ENCODE assay signal across 1 cellular context in the genomic region with DNA sequence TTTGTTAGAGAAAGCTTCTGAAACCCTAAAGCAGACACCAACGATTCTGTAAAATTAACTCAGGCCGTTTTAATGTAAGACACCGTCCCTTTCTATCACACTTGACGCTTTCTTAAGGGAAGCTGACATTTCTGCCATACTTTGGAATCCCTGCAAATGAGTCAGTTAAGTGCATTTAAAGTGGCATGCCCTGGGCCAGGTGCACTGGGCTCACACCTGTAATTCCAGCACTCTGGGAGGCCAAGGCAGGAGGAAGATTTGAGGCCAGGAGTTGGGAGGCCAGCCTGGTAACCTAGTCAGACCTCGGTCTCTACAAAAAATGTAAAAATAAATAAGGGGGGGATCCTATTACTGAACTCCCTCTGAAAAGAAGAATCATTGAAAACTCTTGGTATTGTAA.
TF ChIP-seq lines count a peak whose summit lies in the region.

No MANE protein-coding gene starts in this region.

TF ChIP-seq in Ishikawa, 13 proteins besides CTCF, POLR2A, EP300 and RAD21 (continued from another document):
- TF ChIP-seq, protein P1, sequence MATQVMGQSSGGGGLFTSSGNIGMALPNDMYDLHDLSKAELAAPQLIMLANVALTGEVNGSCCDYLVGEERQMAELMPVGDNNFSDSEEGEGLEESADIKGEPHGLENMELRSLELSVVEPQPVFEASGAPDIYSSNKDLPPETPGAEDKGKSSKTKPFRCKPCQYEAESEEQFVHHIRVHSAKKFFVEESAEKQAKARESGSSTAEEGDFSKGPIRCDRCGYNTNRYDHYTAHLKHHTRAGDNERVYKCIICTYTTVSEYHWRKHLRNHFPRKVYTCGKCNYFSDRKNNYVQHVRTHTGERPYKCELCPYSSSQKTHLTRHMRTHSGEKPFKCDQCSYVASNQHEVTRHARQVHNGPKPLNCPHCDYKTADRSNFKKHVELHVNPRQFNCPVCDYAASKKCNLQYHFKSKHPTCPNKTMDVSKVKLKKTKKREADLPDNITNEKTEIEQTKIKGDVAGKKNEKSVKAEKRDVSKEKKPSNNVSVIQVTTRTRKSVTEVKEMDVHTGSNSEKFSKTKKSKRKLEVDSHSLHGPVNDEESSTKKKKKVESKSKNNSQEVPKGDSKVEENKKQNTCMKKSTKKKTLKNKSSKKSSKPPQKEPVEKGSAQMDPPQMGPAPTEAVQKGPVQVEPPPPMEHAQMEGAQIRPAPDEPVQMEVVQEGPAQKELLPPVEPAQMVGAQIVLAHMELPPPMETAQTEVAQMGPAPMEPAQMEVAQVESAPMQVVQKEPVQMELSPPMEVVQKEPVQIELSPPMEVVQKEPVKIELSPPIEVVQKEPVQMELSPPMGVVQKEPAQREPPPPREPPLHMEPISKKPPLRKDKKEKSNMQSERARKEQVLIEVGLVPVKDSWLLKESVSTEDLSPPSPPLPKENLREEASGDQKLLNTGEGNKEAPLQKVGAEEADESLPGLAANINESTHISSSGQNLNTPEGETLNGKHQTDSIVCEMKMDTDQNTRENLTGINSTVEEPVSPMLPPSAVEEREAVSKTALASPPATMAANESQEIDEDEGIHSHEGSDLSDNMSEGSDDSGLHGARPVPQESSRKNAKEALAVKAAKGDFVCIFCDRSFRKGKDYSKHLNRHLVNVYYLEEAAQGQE (IDR thresholded peaks at IDR 0.05; ENCODE audit: low read depth) = no peak
- no peak for TF ChIP-seq TAF1 (IDR thresholded peaks at IDR 0.05; ENCODE audit: low read depth)
- no peak for TF ChIP-seq ZBTB7A (IDR thresholded peaks at IDR 0.05; ENCODE audit: low read depth)
- TF ChIP-seq, protein P2, sequence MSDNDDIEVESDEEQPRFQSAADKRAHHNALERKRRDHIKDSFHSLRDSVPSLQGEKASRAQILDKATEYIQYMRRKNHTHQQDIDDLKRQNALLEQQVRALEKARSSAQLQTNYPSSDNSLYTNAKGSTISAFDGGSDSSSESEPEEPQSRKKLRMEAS (IDR thresholded peaks at IDR 0.05) = no peak
- TF ChIP-seq YY1 (IDR thresholded peaks at IDR 0.05; ENCODE audit: low read depth) = no peak
TF ChIP-seq in Ishikawa: peak in this region for 1.
